Comparison of ENCODE assay signal across 8 cellular contexts in genomic region chr3:39707314-39707909, GRCh38.
DNase-seq lines count a peak whose midpoint lies in the region; ATAC-seq and TF ChIP-seq lines count a peak whose summit lies in the region.

No MANE protein-coding gene starts in this region.

- TF ChIP-seq EP300 in sigmoid colon (IDR thresholded peaks at IDR 0.05) = no peak

- TF ChIP-seq CTCF in DND-41 (IDR thresholded peaks at IDR 0.05; ENCODE audit: borderline replicate concordance, extremely low read depth, low read length, poor library complexity, severe bottlenecking) (peak; percentile 78), OCI-LY3 (IDR thresholded peaks at IDR 0.05; ENCODE audit: low read depth, low read length) (peak; percentile 92), fibroblast of mammary gland (conservative IDR thresholded peaks at IDR 0.05; ENCODE audit: control insufficient read depth, insufficient read depth, low read depth, low read length) (peak; percentile 75), sigmoid colon (IDR thresholded peaks at IDR 0.05) (peak in 3 of 4 experiments; percentile 37 to 60 (median 41))

- H3K4me2 ChIP-seq in DND-41 (ENCODE audit: insufficient read depth, low read length) = no peak overlapping the region
- peak overlapping the region; percentile 44 for H3K4me2 ChIP-seq in OCI-LY3 (ENCODE audit: low read length)

- WGBS in sigmoid colon, 2 donors = 11 to 23% methylated on average over 5 of the region's 5 CpGs

- H3K9me3 ChIP-seq in DND-41 (ENCODE audit: insufficient read depth, low read length, severe bottlenecking) (no peaks in the 10 kb centered on the region), OCI-LY3 (ENCODE audit: insufficient read depth, low read length) (no peaks in the 10 kb centered on the region), sigmoid colon (no peaks in the 10 kb centered on the region), T-helper 17 cell (ENCODE audit: control insufficient read depth, low read length, poor library complexity, severe bottlenecking) (no peaks in the 10 kb centered on the region)

- TF ChIP-seq POLR2A in sigmoid colon (IDR thresholded peaks at IDR 0.05) = no peak

- H3K27ac Mint-ChIP-seq in T-helper 17 cell = no peak overlapping the region

- H3K27me3 Mint-ChIP-seq in T-helper 17 cell = peaks cover 19% of the 10 kb centered on the region

- no peak for ATAC-seq in DND-41 (ENCODE audit: insufficient read depth, low read depth)
- ATAC-seq in GM21717 (IDR thresholded peaks at IDR 0.05; ENCODE audit: unreplicated experiment) = peak; percentile 53
- no peak for ATAC-seq in HG02938 (IDR thresholded peaks at IDR 0.05; ENCODE audit: unreplicated experiment)
- no peak for ATAC-seq in T-helper 17 cell

- intact Hi-C loops in sigmoid colon (cut with DNase I) = loop anchor here (5.0 kb wide), 1 partner anchor 470 kb away; no protein-coding TSS in a partner anchor

- no peaks in the 10 kb centered on the region for H3K36me3 Mint-ChIP-seq in T-helper 17 cell (ENCODE audit: low read depth)

- H4K20me1 ChIP-seq in DND-41 (ENCODE audit: insufficient read depth, low read length) (no peaks in the 10 kb centered on the region), OCI-LY3 (ENCODE audit: insufficient read depth, low read length) (no peaks in the 10 kb centered on the region)

- H3K9ac ChIP-seq in DND-41 (ENCODE audit: low read depth, low read length) (no peak overlapping the region), OCI-LY3 (ENCODE audit: low read length) (no peak overlapping the region)

- no peak overlapping the region for H3K4me3 Mint-ChIP-seq in T-helper 17 cell

- H3K27ac ChIP-seq in DND-41 (ENCODE audit: low read length) (no peak overlapping the region), OCI-LY3 (ENCODE audit: low read length) (no peak overlapping the region), sigmoid colon (no peak overlapping the region)

- H3K79me2 ChIP-seq in DND-41 (ENCODE audit: insufficient read depth, low read length) = no peaks in the 10 kb centered on the region
- H3K79me2 ChIP-seq in OCI-LY3 (ENCODE audit: low read length) = no peaks in the 10 kb centered on the region

- H3K4me1 ChIP-seq in DND-41 (ENCODE audit: insufficient read depth, low read length) (no peaks in the 10 kb centered on the region), OCI-LY3 (ENCODE audit: low read length) (peaks cover 4% of the 10 kb centered on the region; the same call in 1 of the 2 replicates), sigmoid colon (no peaks in the 10 kb centered on the region)

- H3K4me3 ChIP-seq in DND-41 (ENCODE audit: low read depth in 1 of 2, low read length in 2 of 2) (no peak overlapping the region), OCI-LY3 (ENCODE audit: low read length) (peak overlapping the region; percentile 13; the same call in 1 of the 2 replicates), fibroblast of mammary gland (ENCODE audit: control insufficient read depth, low read depth, low read length) (no peak overlapping the region), sigmoid colon (no peak overlapping the region)

- H2AFZ ChIP-seq in DND-41 (ENCODE audit: low read depth, low read length) (no peak overlapping the region), OCI-LY3 (ENCODE audit: low read depth, low read length) (no peak overlapping the region)

- H3K27me3 ChIP-seq in DND-41 (ENCODE audit: insufficient read depth, low read length, poor library complexity) (peaks cover 6% of the 10 kb centered on the region), OCI-LY3 (ENCODE audit: low read depth, low read length) (no peaks in the 10 kb centered on the region), sigmoid colon (no peaks in the 10 kb centered on the region)

- H3K4me1 Mint-ChIP-seq in T-helper 17 cell = no peaks in the 10 kb centered on the region

- DNase-seq in DND-41 (no peak), fibroblast of mammary gland (ENCODE audit: low read depth) (peak; percentile 57), sigmoid colon (no peak), T-helper 17 cell (no peak)
- no peak for DNase-seq in activated CD8-positive, alpha-beta memory T cell treated with anti-CD3 and anti-CD28 coated beads for 24 hours

- H3K36me3 ChIP-seq in DND-41 (ENCODE audit: insufficient read depth, low read length) (no peaks in the 10 kb centered on the region), OCI-LY3 (replicated peaks; ENCODE audit: low read depth, low read length) (no peaks in the 10 kb centered on the region), sigmoid colon (no peaks in the 10 kb centered on the region)

Comparison
In these comparisons a context has a peak if more than half of its experiments do, and no peak if none do; other contexts are left out.
1. CTCF ChIP-seq: peak in every context shown above with its lines; median percentile 92 in OCI-LY3; 78 in DND-41; 75 in fibroblast of mammary gland; 41 in sigmoid colon.